In genomic region chr14:89365071-89365801, GRCh38 we compare ENCODE assay signal across 8 cellular contexts. TPM values are rescaled to one million over a fixed set of nuclear protein-coding genes. Genes with fewer than 3 reads are reported as not detected.
DNase-seq lines count a peak whose midpoint lies in the region; ATAC-seq and TF ChIP-seq lines count a peak whose summit lies in the region.

No MANE protein-coding gene starts in this region.

- H3K4me3 Mint-ChIP-seq in Calu3 (ENCODE audit: low read depth, unreplicated experiment): no peak overlapping the region

- H2AFZ ChIP-seq in DND-41 (ENCODE audit: low read depth, low read length) (no peak overlapping the region), Loucy (ENCODE audit: low read length) (no peak overlapping the region)

- H3K79me2 ChIP-seq in DND-41 (ENCODE audit: insufficient read depth, low read length) (peaks cover 71% of the 10 kb centered on the region), Loucy (ENCODE audit: insufficient read depth, low read length) (peaks cover 74% of the 10 kb centered on the region)

- peaks cover 27% of the 10 kb centered on the region for H3K4me1 ChIP-seq in DND-41 (ENCODE audit: insufficient read depth, low read length)
- peaks cover 14% of the 10 kb centered on the region for H3K4me1 ChIP-seq in Loucy (ENCODE audit: insufficient read depth, low read length, poor library complexity, severe bottlenecking)
- peaks cover 15 to 59% of the 10 kb centered on the region in 2 donors for H3K4me1 ChIP-seq in left lung
- H3K4me1 ChIP-seq in BE2C: no peaks in the 10 kb centered on the region

- CTCF ChIA-PET in Calu3 (lab: Charles Lee): no interaction called here

- peak overlapping the region; percentile 9; the same call in 1 of the 2 replicates for H3K9ac ChIP-seq in DND-41 (ENCODE audit: low read depth, low read length)
- H3K9ac ChIP-seq in Loucy (ENCODE audit: low read depth, low read length, poor library complexity, severe bottlenecking): peak overlapping the region; percentile 15

- ATAC-seq in DND-41 (ENCODE audit: insufficient read depth, low read depth) (peak; percentile 85), GM21529 (IDR thresholded peaks at IDR 0.05; ENCODE audit: unreplicated experiment) (peak; percentile 95), left lung (peak; percentile 43)

- no peaks in the 10 kb centered on the region for H3K9me3 Mint-ChIP-seq in Calu3 (ENCODE audit: low read depth, unreplicated experiment)

- peak overlapping the region in 1 of 2 experiments; percentile 24; a peak in 1 of 4 replicates for H3K4me3 ChIP-seq in DND-41 (ENCODE audit: low read depth in 1 of 2, low read length in 2 of 2)
- peak overlapping the region; percentile 51 for H3K4me3 ChIP-seq in Loucy (ENCODE audit: low read length, poor library complexity, severe bottlenecking)
- H3K4me3 ChIP-seq in left lung: no peak overlapping the region
- H3K4me3 ChIP-seq in BE2C (ENCODE audit: low read depth, low read length): no peak overlapping the region

- no peaks in the 10 kb centered on the region for H3K9me2 ChIP-seq in Loucy (replicated peaks; ENCODE audit: low read depth, low read length)

- H3K27me3 ChIP-seq in DND-41 (ENCODE audit: insufficient read depth, low read length, poor library complexity) (no peaks in the 10 kb centered on the region), Loucy (ENCODE audit: insufficient read depth, low read length, poor library complexity, severe bottlenecking) (no peaks in the 10 kb centered on the region), left lung (no peaks in the 10 kb centered on the region), BE2C (no peaks in the 10 kb centered on the region)

- peak; percentile 49 for DNase-seq in DND-41
- peak; percentile 35 for DNase-seq in activated T-cell treated with anti-CD3 and anti-CD28 coated beads for 48 hours (ENCODE audit: low read depth)
- peak in 1 of 2 donors; percentile 66 for DNase-seq in left lung
- peak; percentile 35 to 60 for DNase-seq in stimulated activated CD8-positive, alpha-beta memory T cell treated with anti-CD3 and anti-CD28 coated beads, Interleukin-7, amount 100 ng/mL, for 4 hours (ENCODE audit: low read depth in 2 of 2)
- no peak for DNase-seq in Calu3
- DNase-seq in BE2C: no peak

- H3K9me3 ChIP-seq in DND-41 (ENCODE audit: insufficient read depth, low read length, severe bottlenecking) (no peaks in the 10 kb centered on the region), Loucy (ENCODE audit: insufficient read depth, low read depth, low read length) (no peaks in the 10 kb centered on the region), left lung (no peaks in the 10 kb centered on the region), BE2C (no peaks in the 10 kb centered on the region)

- no peaks in the 10 kb centered on the region for H3K4me1 Mint-ChIP-seq in Calu3 (ENCODE audit: low read depth, unreplicated experiment)

- peaks cover 33% of the 10 kb centered on the region for H4K20me1 ChIP-seq in DND-41 (ENCODE audit: insufficient read depth, low read length)
- H4K20me1 ChIP-seq in Loucy (ENCODE audit: insufficient read depth, low read length, poor library complexity, severe bottlenecking): peaks cover 31% of the 10 kb centered on the region

- no TSS peak for BruUV-seq in Calu3 (replicated peaks; lab: Mats Ljungman, UMichigan)

- H3K36me3 ChIP-seq in DND-41 (ENCODE audit: insufficient read depth, low read length) (peaks cover 5% of the 10 kb centered on the region; the same call in 1 of the 2 replicates), Loucy (ENCODE audit: insufficient read depth, low read length) (peaks cover 10% of the 10 kb centered on the region; the same call in 1 of the 2 replicates), left lung (no peaks in the 10 kb centered on the region), BE2C (no peaks in the 10 kb centered on the region)

- no peak overlapping the region for H3K27ac Mint-ChIP-seq in Calu3 (ENCODE audit: unreplicated experiment)

- peaks cover 5% of the 10 kb centered on the region for H3K36me3 Mint-ChIP-seq in Calu3 (ENCODE audit: insufficient read depth, unreplicated experiment)

- H3K4me2 ChIP-seq in DND-41 (ENCODE audit: insufficient read depth, low read length): peak overlapping the region; percentile 46
- H3K4me2 ChIP-seq in Loucy (ENCODE audit: low read depth, low read length, poor library complexity, severe bottlenecking): peak overlapping the region; percentile 69

- H3K27me3 Mint-ChIP-seq in Calu3 (ENCODE audit: unreplicated experiment): no peaks in the 10 kb centered on the region

- no peak for TF ChIP-seq CTCF in DND-41 (IDR thresholded peaks at IDR 0.05; ENCODE audit: borderline replicate concordance, extremely low read depth, low read length, poor library complexity, severe bottlenecking)
- TF ChIP-seq CTCF in Loucy (conservative IDR thresholded peaks at IDR 0.05; ENCODE audit: low read length): no peak
- TF ChIP-seq CTCF in left lung (IDR thresholded peaks at IDR 0.05): no peak
- TF ChIP-seq CTCF in Calu3 (IDR thresholded peaks at IDR 0.05; ENCODE audit: unreplicated experiment): no peak
- no peak for TF ChIP-seq CTCF in BE2C (IDR thresholded peaks at IDR 0.05; ENCODE audit: low read depth, low read length)

- peaks cover 4% of the 10 kb centered on the region; the same call in 1 of the 2 replicates for H3F3A ChIP-seq in Loucy (ENCODE audit: low read depth)

- intact Hi-C loops in left lung (cut with DNase I): no loop called here
- intact Hi-C loops in Calu3 (cut with micrococcal nuclease; ENCODE audit: unreplicated experiment): no loop called here

- H3K27ac ChIP-seq in DND-41 (ENCODE audit: low read length): peak overlapping the region; percentile 64
- peak overlapping the region in 1 of 2 donors; percentile 75 for H3K27ac ChIP-seq in left lung

RNA-seq across cellular contexts. Expression of gene FOXN3, which starts 51.8 kb away (rescaled TPM):
- 10 to 100 TPM; 71.1 to 80.7 TPM for total RNA-seq in left lung
- total RNA-seq in Calu3 (2022): 11.8 and 12.1 TPM in 2 replicates
- polyA plus RNA-seq in BE2C (2012; ENCODE audit: insufficient read depth, insufficient read length, low read depth): 21.9 TPM

Comparison
In these comparisons a context has a peak if more than half of its experiments do, and no peak if none do; other contexts are left out.
1. ATAC-seq: peak in every context shown above with its lines; median percentile 95 in GM21529; 85 in DND-41; 43 in left lung.
2. DNase-seq: peak in DND-41 (single experiment), activated T-cell treated with anti-CD3 and anti-CD28 coated beads for 48 hours (single experiment) and stimulated activated CD8-positive, alpha-beta memory T cell treated with anti-CD3 and anti-CD28 coated beads, Interleukin-7, amount 100 ng/mL, for 4 hours (2 of 2); none in Calu3 (single experiment) and BE2C (single experiment).